ENCODE assay signal across 8 cellular contexts in genomic region chr7:139777948-139778841, GRCh38. TPM values are rescaled to one million over a fixed set of nuclear protein-coding genes. Genes with fewer than 3 reads are reported as not detected.
A peak's percentile ranks its signal among the peaks of the same experiment; 100 is the strongest.
DNase-seq lines count a peak whose midpoint lies in the region; ATAC-seq, FAIRE-seq and TF ChIP-seq lines count a peak whose summit lies in the region.

TSS of gene HIPK2 (minus strand) at chr7:139777998. CDS start at chr7:139777623, 375 bp downstream.

- peak within 1 kb of the TSS; percentile 72 for H3K4me3 ChIP-seq in CD8-positive, alpha-beta memory T cell (ENCODE audit: low read length)
- H3K4me3 ChIP-seq in HL-60 (replicated peaks; ENCODE audit: insufficient read depth, low read length) (peak within 1 kb of the TSS; percentile 81), fibroblast of lung (replicated peaks in 1 of 4; ENCODE audit: control extremely low read depth in 1 of 4, insufficient read depth in 1 of 4, low read depth in 3 of 4, low read length in 4 of 4) (peak within 1 kb of the TSS; percentile 77 to 100 (median 88))
- H3K4me3 ChIP-seq in naive thymus-derived CD4-positive, alpha-beta T cell (ENCODE audit: low read length): peak within 1 kb of the TSS; percentile 85

- TF ChIP-seq CTCF in HL-60 (IDR thresholded peaks at IDR 0.05; ENCODE audit: insufficient read depth, low read length) (no peak), fibroblast of lung (conservative IDR thresholded peaks at IDR 0.05 in 1 of 2, IDR thresholded peaks at IDR 0.05 in 1 of 2; ENCODE audit: low read depth in 1 of 2, low read length in 2 of 2) (no peak)

- H3K36me3 Mint-ChIP-seq in CD8-positive, alpha-beta memory T cell: peaks cover 0 to 14% (median 3%) of the 10 kb centered on the region in 3 donors
- H3K36me3 Mint-ChIP-seq in activated T-helper 17 cell treated with anti-CD3 and anti-CD28 coated beads, Interleukin-2, amount 50 U/mL, for 72 hours (ENCODE audit: low read depth): peaks cover 34% of the 10 kb centered on the region
- peaks cover 0 to 4% (median 3%) of the 10 kb centered on the region in 5 donors for H3K36me3 Mint-ChIP-seq in naive thymus-derived CD4-positive, alpha-beta T cell

- peak within 1 kb of the TSS; percentile 96 to 100 (median 98) for H3K4me3 Mint-ChIP-seq in CD8-positive, alpha-beta memory T cell
- peak within 1 kb of the TSS; percentile 98 for H3K4me3 Mint-ChIP-seq in activated T-helper 17 cell treated with anti-CD3 and anti-CD28 coated beads, Interleukin-2, amount 50 U/mL, for 72 hours
- H3K4me3 Mint-ChIP-seq in naive thymus-derived CD4-positive, alpha-beta T cell: peak within 1 kb of the TSS; percentile 94 to 100 (median 98)

- H3K4me1 Mint-ChIP-seq in CD8-positive, alpha-beta memory T cell: peaks cover 38 to 49% (median 43%) of the 10 kb centered on the region in 3 donors
- peaks cover 40% of the 10 kb centered on the region for H3K4me1 Mint-ChIP-seq in activated T-helper 17 cell treated with anti-CD3 and anti-CD28 coated beads, Interleukin-2, amount 50 U/mL, for 72 hours
- H3K4me1 Mint-ChIP-seq in naive thymus-derived CD4-positive, alpha-beta T cell: peaks cover 41 to 53% (median 49%) of the 10 kb centered on the region in 7 donors

- H3K9me3 Mint-ChIP-seq in CD8-positive, alpha-beta memory T cell: no peaks in the 10 kb centered on the region
- no peaks in the 10 kb centered on the region for H3K9me3 Mint-ChIP-seq in activated T-helper 17 cell treated with anti-CD3 and anti-CD28 coated beads, Interleukin-2, amount 50 U/mL, for 72 hours
- H3K9me3 Mint-ChIP-seq in naive thymus-derived CD4-positive, alpha-beta T cell: no peaks in the 10 kb centered on the region

- H4K20me1 ChIP-seq in fibroblast of lung (ENCODE audit: control insufficient read depth, extremely low read depth, insufficient read depth, low read length): no peaks in the 10 kb centered on the region

- H3K79me2 ChIP-seq in fibroblast of lung (ENCODE audit: control insufficient read depth, insufficient read depth, low read length): peaks cover 35% of the 10 kb centered on the region

- peak within 1 kb of the TSS; percentile 68 for H3K9ac ChIP-seq in fibroblast of lung (ENCODE audit: insufficient read depth, low read length)

- intact Hi-C loops in naive thymus-derived CD4-positive, alpha-beta T cell (cut with micrococcal nuclease): loop anchor here (2.0 to 10.0 kb wide), 13 partner anchors 46 to 697 kb away; partner anchors contain the start of genes KDM7A (in 2 of the 2), FMC1 (in 1 of the 2), MKRN1 (in 1 of the 2) and UBN2 (in 1 of the 2)

- peak within 1 kb of the TSS; percentile 79 for H2AFZ ChIP-seq in fibroblast of lung (ENCODE audit: low read length)

- H3K4me2 ChIP-seq in fibroblast of lung (ENCODE audit: extremely low read depth, insufficient read depth, low read length): peak within 1 kb of the TSS; percentile 83

- H3K27ac Mint-ChIP-seq in CD8-positive, alpha-beta memory T cell: peak within 1 kb of the TSS; percentile 91 to 99 (median 96)
- peak within 1 kb of the TSS; percentile 96 for H3K27ac Mint-ChIP-seq in activated T-helper 17 cell treated with anti-CD3 and anti-CD28 coated beads, Interleukin-2, amount 50 U/mL, for 72 hours
- peak within 1 kb of the TSS; percentile 95 to 98 (median 97) for H3K27ac Mint-ChIP-seq in naive thymus-derived CD4-positive, alpha-beta T cell

- ATAC-seq in GM19452 (IDR thresholded peaks at IDR 0.05; ENCODE audit: unreplicated experiment): peak; percentile 65
- peak; percentile 33 for ATAC-seq in activated T-helper 17 cell treated with anti-CD3 and anti-CD28 coated beads, Interleukin-2, amount 50 U/mL, for 72 hours (replicated peaks)
- peak; percentile 79 for ATAC-seq in naive thymus-derived CD4-positive, alpha-beta T cell
- ATAC-seq in stimulated activated naive CD8-positive, alpha-beta T cell treated with anti-CD3 and anti-CD28 coated beads, Interleukin-15, Interleukin-2, amounts not matched to agents 100 U/mL and 50 U/mL, for 24 hours: peak; percentile 51

- no peaks in the 10 kb centered on the region for H3K27me3 ChIP-seq in CD8-positive, alpha-beta memory T cell (ENCODE audit: insufficient read depth, low read length, poor library complexity, severe bottlenecking)
- H3K27me3 ChIP-seq in HL-60 (ENCODE audit: insufficient read depth, poor library complexity, severe bottlenecking): no peaks in the 10 kb centered on the region
- H3K27me3 ChIP-seq in fibroblast of lung (ENCODE audit: control insufficient read depth, insufficient read depth, low read length): no peaks in the 10 kb centered on the region
- no peaks in the 10 kb centered on the region for H3K27me3 ChIP-seq in naive thymus-derived CD4-positive, alpha-beta T cell (ENCODE audit: control insufficient read depth in 2 of 2, insufficient read depth in 2 of 2, low read length in 2 of 2)

- peak; percentile 58 to 79 (median 67) for DNase-seq in CD8-positive, alpha-beta memory T cell
- DNase-seq in HL-60 (ENCODE audit: low read depth in 1 of 2, low spot score in 1 of 2): peak; percentile 56 to 61
- peak; percentile 64 for DNase-seq in RCC 7860 (ENCODE audit: low spot score)
- DNase-seq in fibroblast of lung (ENCODE audit: low read depth in 2 of 2): peak; percentile 75 to 81
- DNase-seq in naive thymus-derived CD4-positive, alpha-beta T cell: peak; percentile 54 to 75 (median 67)
- DNase-seq in stimulated activated naive CD8-positive, alpha-beta T cell treated with anti-CD3 and anti-CD28 coated beads, Interleukin-15, Interleukin-2, amounts not matched to agents 100 U/mL and 50 U/mL, for 24 hours: peak; percentile 76

- no peaks in the 10 kb centered on the region for H3K9me3 ChIP-seq in CD8-positive, alpha-beta memory T cell (ENCODE audit: low read length)
- H3K9me3 ChIP-seq in fibroblast of lung (ENCODE audit: control insufficient read depth, insufficient read depth, low read depth, low read length): no peaks in the 10 kb centered on the region
- no peaks in the 10 kb centered on the region for H3K9me3 ChIP-seq in naive thymus-derived CD4-positive, alpha-beta T cell (ENCODE audit: control insufficient read depth in 2 of 3, low read length in 3 of 3)

- peaks cover 39% of the 10 kb centered on the region for H3K4me1 ChIP-seq in CD8-positive, alpha-beta memory T cell (ENCODE audit: insufficient read depth, low read length)
- peaks cover 16% of the 10 kb centered on the region for H3K4me1 ChIP-seq in fibroblast of lung (ENCODE audit: control insufficient read depth, extremely low read depth, insufficient read depth, low read length)
- peaks cover 4 to 26% of the 10 kb centered on the region in 2 donors for H3K4me1 ChIP-seq in naive thymus-derived CD4-positive, alpha-beta T cell (ENCODE audit: control insufficient read depth in 2 of 2, insufficient read depth in 2 of 2, low read length in 2 of 2)

- H3K27me3 Mint-ChIP-seq in CD8-positive, alpha-beta memory T cell: peaks cover 9 to 15% of the 10 kb centered on the region in 2 donors
- H3K27me3 Mint-ChIP-seq in activated T-helper 17 cell treated with anti-CD3 and anti-CD28 coated beads, Interleukin-2, amount 50 U/mL, for 72 hours: peaks cover 4% of the 10 kb centered on the region
- H3K27me3 Mint-ChIP-seq in naive thymus-derived CD4-positive, alpha-beta T cell: peaks cover 0 to 24% (median 5%) of the 10 kb centered on the region in 5 donors

- CTCF ChIA-PET in CD8-positive, alpha-beta memory T cell (lab: Charles Lee): interaction anchor here (1.0 to 1.4 kb wide), 2 partner anchors 10 to 11 kb away, joined by 4 to 7 read pairs; no protein-coding TSS in a partner anchor
- CTCF ChIA-PET in naive thymus-derived CD4-positive, alpha-beta T cell (lab: Charles Lee): interaction anchor here (0.5 to 1.4 kb wide), 4 partner anchors 9 to 133 kb away, joined by 3 to 4 read pairs (median 4); no protein-coding TSS in a partner anchor

- POLR2A ChIA-PET in CD8-positive, alpha-beta memory T cell (lab: Charles Lee): interaction anchor here (0.6 to 3.2 kb wide), 4 partner anchors 10 to 1055 kb away, joined by 3 to 16 read pairs (median 3); no protein-coding TSS in a partner anchor
- POLR2A ChIA-PET in naive thymus-derived CD4-positive, alpha-beta T cell (lab: Charles Lee): interaction anchor here (1.0 to 3.2 kb wide), 2 partner anchors 11 to 41 kb away, joined by 5 to 36 read pairs; no protein-coding TSS in a partner anchor

- no peaks in the 10 kb centered on the region for H3K36me3 ChIP-seq in CD8-positive, alpha-beta memory T cell (ENCODE audit: insufficient read depth, low read length)
- H3K36me3 ChIP-seq in fibroblast of lung (ENCODE audit: control insufficient read depth, insufficient read depth, low read length): no peaks in the 10 kb centered on the region
- H3K36me3 ChIP-seq in naive thymus-derived CD4-positive, alpha-beta T cell (ENCODE audit: control insufficient read depth in 2 of 3, insufficient read depth in 3 of 3, low read length in 3 of 3): peaks cover 0 to 5% (median 0%) of the 10 kb centered on the region in 3 experiments

- H3K27ac ChIP-seq in CD8-positive, alpha-beta memory T cell (ENCODE audit: low read depth, low read length): peak within 1 kb of the TSS; percentile 81
- H3K27ac ChIP-seq in HL-60 (replicated peaks) (peak within 1 kb of the TSS; percentile 70), fibroblast of lung (ENCODE audit: insufficient read depth, low read length) (peak within 1 kb of the TSS; percentile 85)
- peak within 1 kb of the TSS; percentile 89 for H3K27ac ChIP-seq in naive thymus-derived CD4-positive, alpha-beta T cell (ENCODE audit: low read depth, low read length)

- no peak for FAIRE-seq in RCC 7860 (lab: Jason Lieb, UNC)

RNA-seq across cellular contexts. Expression of gene HIPK2, which starts in this region (rescaled TPM):
- total RNA-seq in CD8-positive, alpha-beta memory T cell: 10 to 100 TPM; 21.2 to 22.7 TPM
- polyA plus RNA-seq in CD8-positive, alpha-beta memory T cell: 1.7 TPM
- 10 to 100 TPM; 44.2 to 46.9 TPM for total RNA-seq in activated T-helper 17 cell treated with anti-CD3 and anti-CD28 coated beads, Interleukin-2, amount 50 U/mL, for 72 hours
- total RNA-seq in fibroblast of lung: 9.2 and 11.1 TPM in 2 replicates
- 10.1 and 19.8 TPM in 2 replicates for polyA plus RNA-seq in fibroblast of lung
- polyA plus RNA-seq in fibroblast of lung (2012): 10.1 and 11.3 TPM in 2 replicates
- 54.5 and 86.5 TPM in 2 replicates for polyA minus RNA-seq in fibroblast of lung (ENCODE audit: low replicate concordance)
- 10 to 100 TPM; 27.3 to 44.0 (median 37.3) TPM for total RNA-seq in naive thymus-derived CD4-positive, alpha-beta T cell
- polyA plus RNA-seq in naive thymus-derived CD4-positive, alpha-beta T cell: 1 to 10 TPM; 4.6 to 8.5 TPM

Comparison
In these comparisons a context has a peak if more than half of its experiments do, and no peak if none do; other contexts are left out.
1. Peak in every context shown above with its lines: DNase-seq, ATAC-seq, H3K4me3 ChIP-seq and H3K27ac ChIP-seq.